ENCODE assay signal across 13 cellular contexts in the genomic region with DNA sequence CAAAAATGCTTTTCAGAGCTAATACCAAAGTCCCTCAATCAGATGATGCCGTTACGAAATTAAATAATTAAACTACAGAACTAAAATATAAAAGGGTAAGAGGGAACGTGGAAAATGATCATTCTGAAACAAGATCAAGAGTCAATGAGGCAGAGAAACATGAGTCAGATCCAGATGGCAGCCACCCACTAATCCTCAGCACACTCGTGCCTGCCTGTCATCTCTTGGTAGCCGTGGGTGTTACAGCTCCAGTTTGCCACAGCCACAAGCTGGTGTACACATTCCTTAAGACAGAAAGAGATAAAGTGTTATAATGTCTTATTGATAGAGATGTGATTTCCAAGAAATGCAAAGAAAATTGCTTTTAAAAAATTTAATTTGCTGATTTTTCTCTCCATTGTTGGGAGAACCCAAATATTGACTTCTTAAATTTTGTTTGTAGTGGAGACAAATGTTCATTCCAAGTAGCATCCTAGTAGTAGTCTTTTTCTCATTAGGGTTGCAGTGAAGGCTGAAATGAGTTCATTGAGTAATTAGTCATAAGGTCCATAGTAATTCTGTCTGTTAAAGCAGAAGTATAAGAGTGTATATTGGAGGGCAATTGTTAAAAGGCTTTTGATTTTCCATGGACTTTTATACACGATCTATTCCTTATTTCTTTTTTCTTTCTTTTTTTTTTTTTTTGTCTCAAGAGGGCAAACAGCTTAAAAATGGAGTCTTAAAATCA.
DNase-seq lines count a peak whose midpoint lies in the region; ATAC-seq and TF ChIP-seq lines count a peak whose summit lies in the region.
"Had no signal": no experiment of that assay in that cellular context is flagged by ENCODE, and none has a peak within 500 bp of the region (broad histone marks: within the 10 kb centered on the region; RNA-seq: fewer than 3 reads in every experiment).

No MANE protein-coding gene starts in this region.

- H4K20me1 ChIP-seq in Karpas-422 (ENCODE audit: insufficient read depth, low read depth, low read length): no peaks in the 10 kb centered on the region
- no peaks in the 10 kb centered on the region for H4K20me1 ChIP-seq in PC-3 (ENCODE audit: low read length)

- CTCF ChIA-PET in activated CD4-positive, alpha-beta memory T cell treated with anti-CD3 and anti-CD28 coated beads for 36 hours (lab: Charles Lee): no interaction called here
- CTCF ChIA-PET in activated CD4-positive, alpha-beta memory T cell treated with anti-CD3 and anti-CD28 coated beads, Interleukin-2, amount 10 ng/mL, durations not matched to agents 7 days and 5 days (lab: Charles Lee): no interaction called here
- CTCF ChIA-PET in PC-3 (lab: Charles Lee): no interaction called here

- H3K79me2 ChIP-seq in Karpas-422 (ENCODE audit: low read length): no peaks in the 10 kb centered on the region
- no peaks in the 10 kb centered on the region for H3K79me2 ChIP-seq in PC-3 (ENCODE audit: low read length)
- no peaks in the 10 kb centered on the region for H3K79me2 ChIP-seq in trophoblast cell (ENCODE audit: control insufficient read depth, insufficient read depth, low read length, poor library complexity)

- H3K4me1 ChIP-seq in Karpas-422 (ENCODE audit: low read length) (no peaks in the 10 kb centered on the region), PC-3 (ENCODE audit: insufficient read depth, low read length) (no peaks in the 10 kb centered on the region), trophoblast cell (ENCODE audit: control insufficient read depth in 1 of 2, insufficient read depth in 2 of 2, low read length in 2 of 2) (no peaks in the 10 kb centered on the region)
- H3K4me1 ChIP-seq: A549 had no signal

- no peak for TF ChIP-seq CTCF in PC-3 (conservative IDR thresholded peaks at IDR 0.05; ENCODE audit: low read depth, low read length)

- no peak overlapping the region for H3K14ac ChIP-seq in trophoblast cell (ENCODE audit: low read length)

- H4K12ac ChIP-seq in trophoblast cell (ENCODE audit: low read depth, low read length): no peak overlapping the region

- no peaks in the 10 kb centered on the region for H3F3A ChIP-seq in PC-3 (ENCODE audit: low read length, unreplicated experiment)

- H3K23ac ChIP-seq in trophoblast cell (ENCODE audit: low read length): no peak overlapping the region

- POLR2A ChIA-PET in activated CD4-positive, alpha-beta memory T cell treated with anti-CD3 and anti-CD28 coated beads for 36 hours (lab: Charles Lee): no interaction called here
- POLR2A ChIA-PET in activated CD4-positive, alpha-beta memory T cell treated with anti-CD3 and anti-CD28 coated beads, Interleukin-2, amount 10 ng/mL, durations not matched to agents 7 days and 5 days (lab: Charles Lee): no interaction called here
- POLR2A ChIA-PET in PC-3 (lab: Charles Lee; ENCODE audit: unreplicated experiment): no interaction called here

- H4K8ac ChIP-seq in trophoblast cell (ENCODE audit: low read depth, low read length): no peak overlapping the region

- no peaks in the 10 kb centered on the region for H3K27me3 ChIP-seq in Karpas-422 (ENCODE audit: low read length)
- H3K27me3 ChIP-seq in PC-3 (ENCODE audit: low read length): no peaks in the 10 kb centered on the region
- H3K27me3 ChIP-seq in trophoblast cell (ENCODE audit: insufficient read depth, low read length): no peaks in the 10 kb centered on the region

- H2BK120ac ChIP-seq in trophoblast cell (ENCODE audit: insufficient read depth, low read length, poor library complexity): no peak overlapping the region

- no peak overlapping the region for H2BK12ac ChIP-seq in trophoblast cell (ENCODE audit: low read length)

- H3K27me3 Mint-ChIP-seq in activated CD4-positive, alpha-beta memory T cell treated with anti-CD3 and anti-CD28 coated beads for 36 hours: peaks cover 20% of the 10 kb centered on the region
- peaks cover 7% of the 10 kb centered on the region for H3K27me3 Mint-ChIP-seq in activated CD4-positive, alpha-beta memory T cell treated with anti-CD3 and anti-CD28 coated beads, Interleukin-2, amount 10 ng/mL, durations not matched to agents 7 days and 5 days

- no peak overlapping the region for H2BK5ac ChIP-seq in trophoblast cell (ENCODE audit: low read depth, low read length, poor library complexity)

- H4K91ac ChIP-seq in trophoblast cell (ENCODE audit: low read depth, low read length): no peak overlapping the region

- H3K79me1 ChIP-seq in trophoblast cell (ENCODE audit: low read length): no peaks in the 10 kb centered on the region

- no peaks in the 10 kb centered on the region for H3K9me3 Mint-ChIP-seq in activated CD4-positive, alpha-beta memory T cell treated with anti-CD3 and anti-CD28 coated beads for 36 hours
- H3K9me3 Mint-ChIP-seq in activated CD4-positive, alpha-beta memory T cell treated with anti-CD3 and anti-CD28 coated beads, Interleukin-2, amount 10 ng/mL, durations not matched to agents 7 days and 5 days: no peaks in the 10 kb centered on the region

- WGBS in trophoblast cell (ENCODE audit: extremely low coverage, insufficient coverage, insufficient read length): no CpG with 5 or more reads among the region's 6 CpGs

- H2AK5ac ChIP-seq in trophoblast cell (ENCODE audit: low read length): no peak overlapping the region

- peaks cover 2% of the 10 kb centered on the region for H3K4me1 Mint-ChIP-seq in activated CD4-positive, alpha-beta memory T cell treated with anti-CD3 and anti-CD28 coated beads for 36 hours (ENCODE audit: low read depth)
- H3K4me1 Mint-ChIP-seq in activated CD4-positive, alpha-beta memory T cell treated with anti-CD3 and anti-CD28 coated beads, Interleukin-2, amount 10 ng/mL, durations not matched to agents 7 days and 5 days: no peaks in the 10 kb centered on the region
- H3K4me1 Mint-ChIP-seq: activated CD8-positive, alpha-beta memory T cell treated with anti-CD3 and anti-CD28 coated beads, Interleukin-2, amount 10 ng/mL, durations not matched to agents 7 days and 5 days; neural crest cell had no signal

- no peaks in the 10 kb centered on the region for H3K36me3 ChIP-seq in Karpas-422 (ENCODE audit: insufficient read depth, low read length)
- H3K36me3 ChIP-seq in PC-3 (ENCODE audit: low read depth, low read length): no peaks in the 10 kb centered on the region
- no peaks in the 10 kb centered on the region for H3K36me3 ChIP-seq in trophoblast cell (ENCODE audit: control insufficient read depth in 1 of 2, insufficient read depth in 2 of 2, low read length in 2 of 2)

- no peak overlapping the region for H3K4me3 ChIP-seq in Karpas-422 (ENCODE audit: low read length)
- H3K4me3 ChIP-seq in PC-3 (ENCODE audit: low read length): no peak overlapping the region
- H3K4me3 ChIP-seq in trophoblast cell (ENCODE audit: low read depth, low read length): no peak overlapping the region
- H3K4me3 ChIP-seq: A549 had no signal

- no TSS peak for BruUV-seq in PC-3 (replicated peaks; lab: Mats Ljungman, UMichigan)

- no peak overlapping the region for H3K18ac ChIP-seq in trophoblast cell (ENCODE audit: low read length)

- H3K4ac ChIP-seq in trophoblast cell (ENCODE audit: low read depth, low read length): no peak overlapping the region

- no peak overlapping the region for H3K9ac ChIP-seq in Karpas-422 (ENCODE audit: low read length)
- H3K9ac ChIP-seq in PC-3 (ENCODE audit: low read length): no peak overlapping the region
- no peak overlapping the region for H3K9ac ChIP-seq in trophoblast cell (ENCODE audit: low read length)

- no peak for ATAC-seq in PC-3
- ATAC-seq: A549; activated CD8-positive, alpha-beta memory T cell treated with anti-CD3 and anti-CD28 coated beads, Interleukin-2, amount 10 ng/mL, durations not matched to agents 7 days and 5 days had no signal

- H3K4me2 ChIP-seq in Karpas-422 (ENCODE audit: low read depth, low read length, poor library complexity, severe bottlenecking) (no peak overlapping the region), PC-3 (ENCODE audit: low read length) (no peak overlapping the region), trophoblast cell (ENCODE audit: low read length) (no peak overlapping the region)
- H3K4me2 ChIP-seq: A549 had no signal

- H2AFZ ChIP-seq in Karpas-422 (ENCODE audit: low read length): no peak overlapping the region
- no peak overlapping the region for H2AFZ ChIP-seq in PC-3 (ENCODE audit: low read length)
- H2AFZ ChIP-seq in trophoblast cell (ENCODE audit: insufficient read depth, low read length, poor library complexity): no peak overlapping the region

- DNase-seq in activated CD4-positive, alpha-beta memory T cell treated with anti-CD3 and anti-CD28 coated beads for 36 hours: peak; percentile 66
- no peak for DNase-seq in activated CD4-positive, alpha-beta memory T cell treated with anti-CD3 and anti-CD28 coated beads, Interleukin-2, amount 10 ng/mL, durations not matched to agents 7 days and 5 days
- peak; percentile 24 for DNase-seq in RKO (ENCODE audit: low spot score)
- DNase-seq in head of caudate nucleus: peak in 41 of 42 donors; percentile 22 to 89 (median 67)
- DNase-seq in stimulated activated CD8-positive, alpha-beta memory T cell treated with anti-CD3 and anti-CD28 coated beads, Interleukin-2, amount 100 ng/mL, for 48 hours (ENCODE audit: low read depth in 2 of 2): peak; percentile 1 to 21
- DNase-seq in Karpas-422: no peak
- no peak for DNase-seq in PC-3
- no peak for DNase-seq in trophoblast cell
- DNase-seq: activated CD8-positive, alpha-beta memory T cell treated with anti-CD3 and anti-CD28 coated beads, Interleukin-2, amount 10 ng/mL, durations not matched to agents 7 days and 5 days; kidney glomerular epithelial cell; NCI-H226 had no signal

- no peak overlapping the region for H3K27ac ChIP-seq in Karpas-422 (ENCODE audit: low read length)
- no peak overlapping the region for H3K27ac ChIP-seq in PC-3 (ENCODE audit: low read length)
- no peak overlapping the region for H3K27ac ChIP-seq in trophoblast cell (ENCODE audit: low read depth, low read length)
- H3K27ac ChIP-seq: A549 had no signal

- no peak overlapping the region for H3K4me3 Mint-ChIP-seq in activated CD4-positive, alpha-beta memory T cell treated with anti-CD3 and anti-CD28 coated beads for 36 hours
- H3K4me3 Mint-ChIP-seq in activated CD4-positive, alpha-beta memory T cell treated with anti-CD3 and anti-CD28 coated beads, Interleukin-2, amount 10 ng/mL, durations not matched to agents 7 days and 5 days: no peak overlapping the region
- H3K4me3 Mint-ChIP-seq: activated CD8-positive, alpha-beta memory T cell treated with anti-CD3 and anti-CD28 coated beads, Interleukin-2, amount 10 ng/mL, durations not matched to agents 7 days and 5 days; neural crest cell had no signal

- H3K9me2 ChIP-seq in Karpas-422 (replicated peaks; ENCODE audit: insufficient read depth, low read length) (no peaks in the 10 kb centered on the region), PC-3 (replicated peaks; ENCODE audit: low read length) (no peaks in the 10 kb centered on the region)

- intact Hi-C loops in activated CD4-positive, alpha-beta memory T cell treated with anti-CD3 and anti-CD28 coated beads for 36 hours (cut with micrococcal nuclease): no loop called here
- intact Hi-C loops in head of caudate nucleus (cut with DNase I): no loop called here
- intact Hi-C loops in PC-3 (cut with micrococcal nuclease): no loop called here

- H3K36me3 Mint-ChIP-seq in activated CD4-positive, alpha-beta memory T cell treated with anti-CD3 and anti-CD28 coated beads for 36 hours: no peaks in the 10 kb centered on the region
- no peaks in the 10 kb centered on the region for H3K36me3 Mint-ChIP-seq in activated CD4-positive, alpha-beta memory T cell treated with anti-CD3 and anti-CD28 coated beads, Interleukin-2, amount 10 ng/mL, durations not matched to agents 7 days and 5 days (ENCODE audit: low read depth)
- H3K36me3 Mint-ChIP-seq: activated CD8-positive, alpha-beta memory T cell treated with anti-CD3 and anti-CD28 coated beads, Interleukin-2, amount 10 ng/mL, durations not matched to agents 7 days and 5 days had no signal

- no peak overlapping the region for H3K27ac Mint-ChIP-seq in activated CD4-positive, alpha-beta memory T cell treated with anti-CD3 and anti-CD28 coated beads for 36 hours
- H3K27ac Mint-ChIP-seq in activated CD4-positive, alpha-beta memory T cell treated with anti-CD3 and anti-CD28 coated beads, Interleukin-2, amount 10 ng/mL, durations not matched to agents 7 days and 5 days: no peak overlapping the region
- H3K27ac Mint-ChIP-seq: activated CD8-positive, alpha-beta memory T cell treated with anti-CD3 and anti-CD28 coated beads, Interleukin-2, amount 10 ng/mL, durations not matched to agents 7 days and 5 days had no signal

- H3K9me3 ChIP-seq in Karpas-422 (ENCODE audit: low read length) (no peaks in the 10 kb centered on the region), PC-3 (ENCODE audit: low read length) (no peaks in the 10 kb centered on the region), trophoblast cell (ENCODE audit: insufficient read depth, low read depth, low read length) (no peaks in the 10 kb centered on the region)
- H3K9me3 ChIP-seq: A549 had no signal

Comparison
In these comparisons a context has a peak if more than half of its experiments do, and no peak if none do; other contexts are left out.
1. DNase-seq: peak in activated CD4-positive, alpha-beta memory T cell treated with anti-CD3 and anti-CD28 coated beads for 36 hours (single experiment), RKO (single experiment), head of caudate nucleus (41 of 42) and stimulated activated CD8-positive, alpha-beta memory T cell treated with anti-CD3 and anti-CD28 coated beads, Interleukin-2, amount 100 ng/mL, for 48 hours (2 of 2); none in activated CD4-positive, alpha-beta memory T cell treated with anti-CD3 and anti-CD28 coated beads, Interleukin-2, amount 10 ng/mL, durations not matched to agents 7 days and 5 days (single experiment), Karpas-422 (single experiment), PC-3 (single experiment) and trophoblast cell (0 of 2).